ENCODE assay signal across 30 cellular contexts in the genomic region with DNA sequence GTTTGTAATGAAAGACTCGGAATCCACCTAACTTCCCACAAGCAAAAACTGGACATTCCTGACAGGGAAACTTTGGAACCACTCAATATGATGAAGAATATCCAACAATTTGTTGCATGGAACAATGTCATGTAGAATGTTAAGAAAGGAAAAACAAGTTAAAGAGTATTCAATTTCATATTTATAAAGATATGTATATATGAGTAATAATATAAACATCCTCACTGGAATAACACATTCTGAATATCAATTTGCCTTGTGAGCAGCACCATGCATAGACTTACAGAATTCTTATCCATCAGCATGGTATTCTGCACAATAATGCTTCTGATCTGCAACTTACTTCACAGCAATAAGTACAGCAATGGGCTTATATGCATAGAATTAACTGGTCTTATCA.
"Had no signal": no experiment of that assay in that cellular context is flagged by ENCODE, and none has a peak within 500 bp of the region (broad histone marks: within the 10 kb centered on the region; RNA-seq: fewer than 3 reads in every experiment).

No MANE protein-coding gene starts in this region.

- H3K4me3 ChIP-seq: adrenal gland, body of pancreas, coronary artery, dorsolateral prefrontal cortex, gastrocnemius medialis, heart left ventricle had no signal

- DNase-seq: activated CD4-positive, alpha-beta memory T cell treated with anti-CD3 and anti-CD28 coated beads for 36 hours; activated CD4-positive, alpha-beta T cell treated with anti-CD3 and anti-CD28 coated beads for 36 hours; activated CD4-positive, alpha-beta T cell treated with anti-CD3 and anti-CD28 coated beads, Interleukin-2, amount 10 ng/mL, durations not matched to agents 24 days and 14 days; activated CD4-positive, CD25-positive, alpha-beta regulatory T cell; activated CD4-positive, CD25-positive, alpha-beta regulatory T cell treated with anti-CD3 and anti-CD28 coated beads, Interleukin-2, amount 50 U/mL, for 72 hours; activated CD8-positive, alpha-beta memory T cell treated with anti-CD3 and anti-CD28 coated beads, Interleukin-2, amount 10 ng/mL, durations not matched to agents 7 days and 5 days; activated CD8-positive, alpha-beta memory T cell treated with anti-CD3 and anti-CD28 coated beads, Interleukin-2, amount 50 U/mL, for 4 hours; activated CD8-positive, alpha-beta T cell treated with anti-CD3 and anti-CD28 coated beads, Interleukin-2, amount 10 ng/mL, durations not matched to agents 7 days and 5 days; activated effector memory CD4-positive, alpha-beta T cell treated with anti-CD3 and anti-CD28 coated beads, Interleukin-2, amount 50 U/mL, for 16 hours; activated naive CD4-positive, alpha-beta T cell treated with anti-CD3 and anti-CD28 coated beads for 36 hours; activated naive CD8-positive, alpha-beta T cell treated with anti-CD3 and anti-CD28 coated beads for 36 hours; activated naive CD8-positive, alpha-beta T cell treated with anti-CD3 and anti-CD28 coated beads, Interleukin-2, amount 50 U/mL, for 24 hours; activated T-cell treated with anti-CD3 and anti-CD28 coated beads, Interleukin-2, amount 50 U/mL, for 1 hour; activated T-cell treated with anti-CD3 and anti-CD28 coated beads, Interleukin-2, amount 50 U/mL, for 48 hours; adrenal gland; amygdala; aorta; body of pancreas; caudate nucleus; cerebellar nuclear complex; dorsolateral prefrontal cortex; effector memory CD4-positive, alpha-beta T cell; endodermal cell; foreskin keratinocyte; gastrocnemius medialis; glutamatergic neuron; heart left ventricle; T-helper 2 cell had no signal

- H3K27ac ChIP-seq: adrenal gland, body of pancreas, coronary artery, dorsolateral prefrontal cortex, foreskin keratinocyte, gastrocnemius medialis, heart left ventricle had no signal

- ATAC-seq: activated CD4-positive, alpha-beta T cell treated with anti-CD3 and anti-CD28 coated beads for 36 hours; activated CD8-positive, alpha-beta memory T cell treated with anti-CD3 and anti-CD28 coated beads, Interleukin-2, amount 10 ng/mL, durations not matched to agents 7 days and 5 days; activated CD8-positive, alpha-beta T cell treated with anti-CD3 and anti-CD28 coated beads, Interleukin-2, amount 10 ng/mL, durations not matched to agents 7 days and 5 days; activated naive CD8-positive, alpha-beta T cell treated with anti-CD3 and anti-CD28 coated beads, Interleukin-2, amount 50 U/mL, for 24 hours; body of pancreas; esophagus mucosa; foreskin keratinocyte; gastrocnemius medialis; heart left ventricle had no signal

- H3K9me3 ChIP-seq: adrenal gland, body of pancreas, gastrocnemius medialis, heart left ventricle had no signal

- H3K4me1 ChIP-seq: adrenal gland, body of pancreas, foreskin keratinocyte, gastrocnemius medialis, heart left ventricle had no signal

- H3K27me3 ChIP-seq: adrenal gland, body of pancreas, dorsolateral prefrontal cortex, foreskin keratinocyte, gastrocnemius medialis, heart left ventricle had no signal

- H3K36me3 ChIP-seq: adrenal gland, gastrocnemius medialis, heart left ventricle had no signal
